ENCODE assay signal across 27 cellular contexts in the genomic region with DNA sequence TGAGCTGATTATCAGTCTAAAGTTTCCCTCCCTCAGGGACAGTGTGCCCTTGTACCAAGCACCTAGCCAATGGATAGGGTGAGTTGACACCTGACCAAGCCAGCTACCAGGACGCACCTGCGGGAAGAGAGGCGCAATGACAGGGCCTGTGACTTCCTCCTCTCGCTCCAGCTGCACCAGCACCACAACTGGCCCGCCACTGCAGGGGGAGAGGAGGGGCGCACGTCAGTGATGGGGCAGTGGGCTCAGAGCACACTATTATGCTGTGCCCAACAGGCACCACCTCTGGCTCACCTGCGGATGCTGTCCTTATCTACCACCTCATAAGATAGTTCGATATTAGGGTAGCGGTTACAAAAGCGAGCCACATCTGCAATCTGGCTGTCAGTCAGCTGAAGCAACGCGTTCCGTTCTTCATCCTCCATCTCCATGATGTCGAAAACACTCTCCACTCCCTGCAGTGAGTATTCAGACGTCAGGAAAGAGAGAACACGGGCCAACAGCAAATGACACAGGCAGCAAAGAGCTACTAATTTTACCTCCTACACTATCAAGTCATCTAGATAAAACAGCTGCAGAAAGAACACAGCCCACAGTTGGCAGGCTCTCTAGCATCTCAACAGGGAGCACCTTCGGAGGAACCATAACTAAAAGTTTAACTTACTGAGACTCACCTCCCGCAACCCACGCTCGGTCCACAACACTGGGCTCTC.
"Had no signal": no experiment of that assay in that cellular context is flagged by ENCODE, and none has a peak within 500 bp of the region (broad histone marks: within the 10 kb centered on the region; RNA-seq: fewer than 3 reads in every experiment).

No MANE protein-coding gene starts in this region.

- ATAC-seq: foreskin keratinocyte, left ventricle myocardium superior, pancreas, psoas muscle, sciatic nerve had no signal

- H3K4me3 Mint-ChIP-seq: endodermal cell; natural killer cell treated with Interleukin-12 subunit alpha and Interleukin-12 subunit beta and Interleukin-15 and Interleukin-18, amount 100 ng/mL, for 72 hours; neural progenitor cell had no signal

- H3K27me3 Mint-ChIP-seq: natural killer cell treated with Interleukin-12 subunit alpha and Interleukin-12 subunit beta and Interleukin-15 and Interleukin-18, amount 100 ng/mL, for 72 hours had no signal

- H3K9me3 Mint-ChIP-seq: endodermal cell; natural killer cell treated with Interleukin-12 subunit alpha and Interleukin-12 subunit beta and Interleukin-15 and Interleukin-18, amount 100 ng/mL, for 72 hours; neural progenitor cell had no signal

- H3K4me1 Mint-ChIP-seq: endodermal cell, neural progenitor cell had no signal

- DNase-seq: colonic mucosa; dermis blood vessel endothelial cell; effector CD4-positive, alpha-beta T cell; endodermal cell; erythroblast; foreskin keratinocyte; kidney; left colon; left ventricle myocardium superior; mesenchymal stem cell; midbrain; occipital lobe; psoas muscle; spleen; stimulated activated CD4-positive, alpha-beta T cell treated with anti-CD3 and anti-CD28 coated beads, Interleukin-15, amount 100 ng/mL, for 24 hours; stimulated activated CD4-positive, alpha-beta T cell treated with anti-CD3 and anti-CD28 coated beads, Interleukin-1b, Interleukin-23, amount 100 ng/mL, for 48 hours; stimulated activated CD4-positive, alpha-beta T cell treated with anti-CD3 and anti-CD28 coated beads, Interleukin-4, amount 100 ng/mL, for 24 hours; stimulated activated naive CD4-positive, alpha-beta T cell; stomach; substantia nigra; transverse colon had no signal

- H3K27ac ChIP-seq: colonic mucosa, foreskin keratinocyte, hepatocyte, neural progenitor cell, pancreas, psoas muscle, spleen, stomach, thoracic aorta, transverse colon had no signal

- H3K27ac Mint-ChIP-seq: endodermal cell; natural killer cell treated with Interleukin-12 subunit alpha and Interleukin-12 subunit beta and Interleukin-15 and Interleukin-18, amount 100 ng/mL, for 72 hours; neural progenitor cell had no signal
